ENCODE assay signal across 22 cellular contexts in the genomic region with DNA sequence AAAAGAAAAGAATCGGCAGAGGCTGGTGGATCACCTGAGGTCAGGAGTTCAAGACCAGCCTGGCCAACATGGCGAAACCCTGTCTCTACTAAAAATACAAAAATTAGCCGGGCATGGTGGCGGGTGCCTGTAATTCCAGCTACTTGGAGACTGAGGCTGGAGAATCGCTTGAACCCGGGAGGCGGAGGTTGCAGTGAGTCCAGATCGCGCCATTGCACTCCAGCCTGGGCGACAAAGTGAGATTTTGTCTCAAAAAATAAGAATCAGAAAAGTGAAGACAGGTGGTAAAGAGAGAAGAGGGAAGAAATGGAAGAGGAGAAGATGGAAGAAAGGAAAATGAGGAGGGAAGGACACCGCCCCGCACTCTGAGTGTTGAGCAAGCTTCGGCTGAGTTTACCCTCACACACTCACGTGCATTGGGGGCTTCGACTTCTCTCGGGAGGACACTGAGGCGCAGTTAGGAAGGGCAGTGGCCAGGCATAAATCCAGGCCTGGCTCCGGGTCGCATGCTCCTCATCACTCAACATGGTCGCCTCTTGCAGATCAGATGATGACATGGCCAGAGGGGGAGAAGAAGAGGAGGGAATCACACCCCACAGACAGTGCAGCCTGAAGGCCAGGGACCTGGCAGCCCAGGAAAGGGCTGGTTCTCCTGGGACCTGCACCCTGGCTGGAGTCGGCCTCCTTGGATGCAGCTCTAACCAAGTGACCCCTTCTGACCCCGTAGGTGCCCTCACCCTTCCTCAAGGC.
"Had no signal": no experiment of that assay in that cellular context is flagged by ENCODE, and none has a peak within 500 bp of the region (broad histone marks: within the 10 kb centered on the region; RNA-seq: fewer than 3 reads in every experiment).

No MANE protein-coding gene starts in this region.

- H3K36me3 Mint-ChIP-seq: activated naive CD8-positive, alpha-beta T cell treated with anti-CD3 and anti-CD28 coated beads, Interleukin-2, amount 10 ng/mL, durations not matched to agents 7 days and 5 days had no signal

- H3K27ac Mint-ChIP-seq: activated naive CD8-positive, alpha-beta T cell treated with anti-CD3 and anti-CD28 coated beads, Interleukin-2, amount 10 ng/mL, durations not matched to agents 7 days and 5 days; activated T-cell treated with anti-CD3 and anti-CD28 coated beads, Interleukin-2, amount 50 U/mL, for 72 hours; activated T-helper 2 cell treated with anti-CD3 and anti-CD28 coated beads, Interferon-gamma antibody, Interleukin-2, Interleukin-4, amounts not matched to agents 10 μg/mL and 5 μg/mL and 100 μg/mL, durations not matched to agents 14 hours and 24 hours and 36 hours had no signal

- H3K9me3 Mint-ChIP-seq: activated naive CD8-positive, alpha-beta T cell treated with anti-CD3 and anti-CD28 coated beads, Interleukin-2, amount 10 ng/mL, durations not matched to agents 7 days and 5 days; activated T-cell treated with anti-CD3 and anti-CD28 coated beads, Interleukin-2, amount 50 U/mL, for 72 hours; activated T-helper 2 cell treated with anti-CD3 and anti-CD28 coated beads, Interferon-gamma antibody, Interleukin-2, Interleukin-4, amounts not matched to agents 10 μg/mL and 5 μg/mL and 100 μg/mL, durations not matched to agents 14 hours and 24 hours and 36 hours had no signal

- DNase-seq: activated CD4-positive, alpha-beta T cell treated with anti-CD3 and anti-CD28 coated beads for 48 hours; activated CD4-positive, alpha-beta T cell treated with anti-CD3 and anti-CD28 coated beads, Interleukin-2, amount 50 U/mL, for 48 hours; activated CD4-positive, CD25-positive, alpha-beta regulatory T cell treated with anti-CD3 and anti-CD28 coated beads, Interleukin-2, amount 50 U/mL, for 72 hours; activated gamma-delta T cell treated with Interleukin-2 at 50 U/mL for 16 hours; activated naive CD4-positive, alpha-beta T cell treated with anti-CD3 and anti-CD28 coated beads, Interleukin-2, amount 50 U/mL, for 16 hours; activated naive CD8-positive, alpha-beta T cell treated with anti-CD3 and anti-CD28 coated beads, Interleukin-2, amount 10 ng/mL, durations not matched to agents 7 days and 5 days; activated T-cell treated with anti-CD3 and anti-CD28 coated beads, Interleukin-2, amount 50 U/mL, for 72 hours; NCI-H1092; NCI-H1417; NCI-H1930; NCI-H2107; NCI-H2171 treated with DMSO at 0.1 percent for 48 hours; NCI-H226; NCI-H526 treated with DMSO at 0.1 percent for 48 hours; NCI-H82; SJCRH30; SK-N-SH; T-helper 1 cell; WERI-Rb-1 had no signal

- H3K36me3 ChIP-seq: adrenal gland, SJCRH30, WERI-Rb-1 had no signal

- H3K9me3 ChIP-seq: adrenal gland, SJCRH30, SK-N-SH had no signal

- H3K9ac ChIP-seq: KMS-11, SK-N-SH had no signal

- ATAC-seq: activated T-cell treated with anti-CD3 and anti-CD28 coated beads, Interleukin-2, amount 50 U/mL, for 72 hours had no signal

- H3K4me3 ChIP-seq: adrenal gland, SJCRH30 had no signal

- H3K4me1 ChIP-seq: adrenal gland, SJCRH30 had no signal

- H3K27ac ChIP-seq: adrenal gland, KMS-11, SJCRH30, WERI-Rb-1 had no signal

- H3K4me3 Mint-ChIP-seq: activated naive CD8-positive, alpha-beta T cell treated with anti-CD3 and anti-CD28 coated beads, Interleukin-2, amount 10 ng/mL, durations not matched to agents 7 days and 5 days; activated T-cell treated with anti-CD3 and anti-CD28 coated beads, Interleukin-2, amount 50 U/mL, for 72 hours had no signal
